1 cellular context compared by ENCODE assay signal in the genomic region with DNA sequence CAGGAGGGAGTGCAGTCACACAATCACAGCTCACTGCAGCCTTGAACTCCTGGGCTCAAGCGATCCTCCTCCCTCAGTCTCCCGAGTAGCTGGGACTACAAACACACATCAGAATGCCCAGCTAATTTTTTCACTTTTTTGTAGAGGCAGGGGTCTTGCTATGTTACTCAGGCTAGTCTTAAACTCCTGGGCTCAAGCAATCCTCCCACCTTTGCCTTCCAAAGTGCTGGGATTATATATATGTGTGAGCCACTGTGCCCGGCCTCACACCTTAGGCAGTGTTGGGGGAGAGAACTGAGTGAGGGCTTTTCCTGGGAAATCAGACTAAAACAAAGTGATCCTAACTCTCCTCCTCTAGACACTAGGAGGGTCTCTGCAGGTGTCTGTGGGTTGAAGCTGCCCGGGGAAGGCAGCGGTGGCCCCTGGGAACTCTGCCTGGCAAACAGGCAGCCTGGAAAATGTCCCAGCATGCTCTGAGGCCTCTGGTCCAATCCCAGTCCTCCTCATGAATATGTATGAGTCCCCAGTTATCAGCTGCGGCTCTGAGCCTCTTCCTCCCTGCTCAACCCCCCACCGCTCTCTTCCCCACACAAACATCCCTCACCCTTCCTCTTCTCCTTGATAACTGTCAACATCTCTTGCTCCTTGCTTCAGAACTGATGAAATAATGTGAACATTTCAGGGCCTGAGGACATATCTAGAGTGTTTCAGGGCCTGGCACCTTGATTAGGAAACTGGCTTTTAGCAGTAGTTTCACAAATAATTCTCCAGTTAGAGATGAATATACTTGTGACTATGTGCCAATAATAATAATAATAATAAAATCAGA.
TF ChIP-seq lines count a peak whose summit lies in the region.

No MANE protein-coding gene starts in this region.

TF ChIP-seq in HepG2, 621 proteins besides CTCF, POLR2A, EP300 and RAD21 (continued from another document and continues in another):
- TF ChIP-seq, protein P1, sequence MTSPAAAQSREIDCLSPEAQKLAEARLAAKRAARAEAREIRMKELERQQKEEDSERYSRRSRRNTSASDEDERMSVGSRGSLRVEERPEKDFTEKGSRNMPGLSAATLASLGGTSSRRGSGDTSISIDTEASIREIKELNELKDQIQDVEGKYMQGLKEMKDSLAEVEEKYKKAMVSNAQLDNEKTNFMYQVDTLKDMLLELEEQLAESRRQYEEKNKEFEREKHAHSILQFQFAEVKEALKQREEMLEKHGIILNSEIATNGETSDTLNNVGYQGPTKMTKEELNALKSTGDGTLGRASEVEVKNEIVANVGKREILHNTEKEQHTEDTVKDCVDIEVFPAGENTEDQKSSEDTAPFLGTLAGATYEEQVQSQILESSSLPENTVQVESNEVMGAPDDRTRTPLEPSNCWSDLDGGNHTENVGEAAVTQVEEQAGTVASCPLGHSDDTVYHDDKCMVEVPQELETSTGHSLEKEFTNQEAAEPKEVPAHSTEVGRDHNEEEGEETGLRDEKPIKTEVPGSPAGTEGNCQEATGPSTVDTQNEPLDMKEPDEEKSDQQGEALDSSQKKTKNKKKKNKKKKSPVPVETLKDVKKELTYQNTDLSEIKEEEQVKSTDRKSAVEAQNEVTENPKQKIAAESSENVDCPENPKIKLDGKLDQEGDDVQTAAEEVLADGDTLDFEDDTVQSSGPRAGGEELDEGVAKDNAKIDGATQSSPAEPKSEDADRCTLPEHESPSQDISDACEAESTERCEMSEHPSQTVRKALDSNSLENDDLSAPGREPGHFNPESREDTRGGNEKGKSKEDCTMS (CRISPR knock-in tag; conservative IDR thresholded peaks at IDR 0.05): no peak
- TF ChIP-seq BHLHE40 (IDR thresholded peaks at IDR 0.05; ENCODE audit: low read length) (no peak), YEATS4 (CRISPR knock-in tag; IDR thresholded peaks at IDR 0.05; ENCODE audit: borderline replicate concordance) (peak; percentile 50; the same call in 1 of the 2 replicates), SP140L (CRISPR knock-in tag; IDR thresholded peaks at IDR 0.05; ENCODE audit: borderline replicate concordance) (no peak), SRY (CRISPR knock-in tag; IDR thresholded peaks at IDR 0.05) (no peak), KLF16 (CRISPR knock-in tag; IDR thresholded peaks at IDR 0.05) (0 out of 4 replicates have a peak, but pooled peaks of 1 of the 2 experiments have one; percentile 47), GABPB1 (CRISPR knock-in tag; IDR thresholded peaks at IDR 0.05) (0 out of 2 replicates have a peak, but pooled peaks have one; percentile 39), SP1 (IDR thresholded peaks at IDR 0.05) (no peak), SP1 (CRISPR knock-in tag; IDR thresholded peaks at IDR 0.05) (no peak), NFRKB (IDR thresholded peaks at IDR 0.05) (no peak), ZNF644 (CRISPR knock-in tag; IDR thresholded peaks at IDR 0.05; ENCODE audit: low read depth) (no peak), GFI1 (CRISPR knock-in tag; IDR thresholded peaks at IDR 0.05; ENCODE audit: borderline replicate concordance) (0 out of 2 replicates have a peak, but pooled peaks have one; percentile 55), ZBTB21 (CRISPR knock-in tag; IDR thresholded peaks at IDR 0.05) (no peak), ZNF264 (CRISPR knock-in tag; IDR thresholded peaks at IDR 0.05) (no peak)
- TF ChIP-seq, protein P2, sequence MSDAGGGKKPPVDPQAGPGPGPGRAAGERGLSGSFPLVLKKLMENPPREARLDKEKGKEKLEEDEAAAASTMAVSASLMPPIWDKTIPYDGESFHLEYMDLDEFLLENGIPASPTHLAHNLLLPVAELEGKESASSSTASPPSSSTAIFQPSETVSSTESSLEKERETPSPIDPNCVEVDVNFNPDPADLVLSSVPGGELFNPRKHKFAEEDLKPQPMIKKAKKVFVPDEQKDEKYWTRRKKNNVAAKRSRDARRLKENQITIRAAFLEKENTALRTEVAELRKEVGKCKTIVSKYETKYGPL (CRISPR knock-in tag; IDR thresholded peaks at IDR 0.05): no peak
- TF ChIP-seq, protein P3, sequence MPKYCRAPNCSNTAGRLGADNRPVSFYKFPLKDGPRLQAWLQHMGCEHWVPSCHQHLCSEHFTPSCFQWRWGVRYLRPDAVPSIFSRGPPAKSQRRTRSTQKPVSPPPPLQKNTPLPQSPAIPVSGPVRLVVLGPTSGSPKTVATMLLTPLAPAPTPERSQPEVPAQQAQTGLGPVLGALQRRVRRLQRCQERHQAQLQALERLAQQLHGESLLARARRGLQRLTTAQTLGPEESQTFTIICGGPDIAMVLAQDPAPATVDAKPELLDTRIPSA (CRISPR knock-in tag; IDR thresholded peaks at IDR 0.05; ENCODE audit: borderline replicate concordance): no peak
- TF ChIP-seq, protein P4, sequence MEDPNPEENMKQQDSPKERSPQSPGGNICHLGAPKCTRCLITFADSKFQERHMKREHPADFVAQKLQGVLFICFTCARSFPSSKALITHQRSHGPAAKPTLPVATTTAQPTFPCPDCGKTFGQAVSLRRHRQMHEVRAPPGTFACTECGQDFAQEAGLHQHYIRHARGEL (CRISPR knock-in tag; IDR thresholded peaks at IDR 0.05): no peak
- TF ChIP-seq, protein P5, sequence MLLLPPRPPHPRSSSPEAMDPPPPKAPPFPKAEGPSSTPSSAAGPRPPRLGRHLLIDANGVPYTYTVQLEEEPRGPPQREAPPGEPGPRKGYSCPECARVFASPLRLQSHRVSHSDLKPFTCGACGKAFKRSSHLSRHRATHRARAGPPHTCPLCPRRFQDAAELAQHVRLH (CRISPR knock-in tag; IDR thresholded peaks at IDR 0.05; ENCODE audit: borderline replicate concordance, low read depth): peak; percentile 61; the same call in 1 of the 2 replicates
- TF ChIP-seq, protein P6, sequence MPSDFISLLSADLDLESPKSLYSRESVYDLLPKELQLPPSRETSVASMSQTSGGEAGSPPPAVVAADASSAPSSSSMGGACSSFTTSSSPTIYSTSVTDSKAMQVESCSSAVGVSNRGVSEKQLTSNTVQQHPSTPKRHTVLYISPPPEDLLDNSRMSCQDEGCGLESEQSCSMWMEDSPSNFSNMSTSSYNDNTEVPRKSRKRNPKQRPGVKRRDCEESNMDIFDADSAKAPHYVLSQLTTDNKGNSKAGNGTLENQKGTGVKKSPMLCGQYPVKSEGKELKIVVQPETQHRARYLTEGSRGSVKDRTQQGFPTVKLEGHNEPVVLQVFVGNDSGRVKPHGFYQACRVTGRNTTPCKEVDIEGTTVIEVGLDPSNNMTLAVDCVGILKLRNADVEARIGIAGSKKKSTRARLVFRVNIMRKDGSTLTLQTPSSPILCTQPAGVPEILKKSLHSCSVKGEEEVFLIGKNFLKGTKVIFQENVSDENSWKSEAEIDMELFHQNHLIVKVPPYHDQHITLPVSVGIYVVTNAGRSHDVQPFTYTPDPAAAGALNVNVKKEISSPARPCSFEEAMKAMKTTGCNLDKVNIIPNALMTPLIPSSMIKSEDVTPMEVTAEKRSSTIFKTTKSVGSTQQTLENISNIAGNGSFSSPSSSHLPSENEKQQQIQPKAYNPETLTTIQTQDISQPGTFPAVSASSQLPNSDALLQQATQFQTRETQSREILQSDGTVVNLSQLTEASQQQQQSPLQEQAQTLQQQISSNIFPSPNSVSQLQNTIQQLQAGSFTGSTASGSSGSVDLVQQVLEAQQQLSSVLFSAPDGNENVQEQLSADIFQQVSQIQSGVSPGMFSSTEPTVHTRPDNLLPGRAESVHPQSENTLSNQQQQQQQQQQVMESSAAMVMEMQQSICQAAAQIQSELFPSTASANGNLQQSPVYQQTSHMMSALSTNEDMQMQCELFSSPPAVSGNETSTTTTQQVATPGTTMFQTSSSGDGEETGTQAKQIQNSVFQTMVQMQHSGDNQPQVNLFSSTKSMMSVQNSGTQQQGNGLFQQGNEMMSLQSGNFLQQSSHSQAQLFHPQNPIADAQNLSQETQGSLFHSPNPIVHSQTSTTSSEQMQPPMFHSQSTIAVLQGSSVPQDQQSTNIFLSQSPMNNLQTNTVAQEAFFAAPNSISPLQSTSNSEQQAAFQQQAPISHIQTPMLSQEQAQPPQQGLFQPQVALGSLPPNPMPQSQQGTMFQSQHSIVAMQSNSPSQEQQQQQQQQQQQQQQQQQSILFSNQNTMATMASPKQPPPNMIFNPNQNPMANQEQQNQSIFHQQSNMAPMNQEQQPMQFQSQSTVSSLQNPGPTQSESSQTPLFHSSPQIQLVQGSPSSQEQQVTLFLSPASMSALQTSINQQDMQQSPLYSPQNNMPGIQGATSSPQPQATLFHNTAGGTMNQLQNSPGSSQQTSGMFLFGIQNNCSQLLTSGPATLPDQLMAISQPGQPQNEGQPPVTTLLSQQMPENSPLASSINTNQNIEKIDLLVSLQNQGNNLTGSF (CRISPR knock-in tag; IDR thresholded peaks at IDR 0.05): no peak
- TF ChIP-seq, protein P7, sequence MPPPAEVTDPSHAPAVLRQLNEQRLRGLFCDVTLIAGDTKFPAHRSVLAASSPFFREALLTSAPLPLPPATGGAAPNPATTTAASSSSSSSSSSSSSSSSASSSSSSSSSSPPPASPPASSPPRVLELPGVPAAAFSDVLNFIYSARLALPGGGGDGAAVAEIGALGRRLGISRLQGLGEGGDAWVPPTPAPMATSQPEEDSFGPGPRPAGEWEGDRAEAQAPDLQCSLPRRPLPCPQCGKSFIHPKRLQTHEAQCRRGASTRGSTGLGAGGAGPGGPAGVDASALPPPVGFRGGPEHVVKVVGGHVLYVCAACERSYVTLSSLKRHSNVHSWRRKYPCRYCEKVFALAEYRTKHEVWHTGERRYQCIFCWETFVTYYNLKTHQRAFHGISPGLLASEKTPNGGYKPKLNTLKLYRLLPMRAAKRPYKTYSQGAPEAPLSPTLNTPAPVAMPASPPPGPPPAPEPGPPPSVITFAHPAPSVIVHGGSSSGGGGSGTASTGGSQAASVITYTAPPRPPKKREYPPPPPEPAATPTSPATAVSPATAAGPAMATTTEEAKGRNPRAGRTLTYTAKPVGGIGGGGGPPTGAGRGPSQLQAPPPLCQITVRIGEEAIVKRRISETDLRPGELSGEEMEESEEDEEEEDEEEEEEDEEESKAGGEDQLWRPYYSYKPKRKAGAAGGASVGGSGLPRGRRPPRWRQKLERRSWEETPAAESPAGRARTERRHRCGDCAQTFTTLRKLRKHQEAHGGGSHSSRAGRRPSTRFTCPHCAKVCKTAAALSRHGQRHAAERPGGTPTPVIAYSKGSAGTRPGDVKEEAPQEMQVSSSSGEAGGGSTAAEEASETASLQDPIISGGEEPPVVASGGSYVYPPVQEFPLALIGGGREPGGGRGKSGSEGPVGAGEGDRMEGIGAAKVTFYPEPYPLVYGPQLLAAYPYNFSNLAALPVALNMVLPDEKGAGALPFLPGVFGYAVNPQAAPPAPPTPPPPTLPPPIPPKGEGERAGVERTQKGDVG (CRISPR knock-in tag; IDR thresholded peaks at IDR 0.05; ENCODE audit: borderline replicate concordance): no peak
- TF ChIP-seq, protein P8, sequence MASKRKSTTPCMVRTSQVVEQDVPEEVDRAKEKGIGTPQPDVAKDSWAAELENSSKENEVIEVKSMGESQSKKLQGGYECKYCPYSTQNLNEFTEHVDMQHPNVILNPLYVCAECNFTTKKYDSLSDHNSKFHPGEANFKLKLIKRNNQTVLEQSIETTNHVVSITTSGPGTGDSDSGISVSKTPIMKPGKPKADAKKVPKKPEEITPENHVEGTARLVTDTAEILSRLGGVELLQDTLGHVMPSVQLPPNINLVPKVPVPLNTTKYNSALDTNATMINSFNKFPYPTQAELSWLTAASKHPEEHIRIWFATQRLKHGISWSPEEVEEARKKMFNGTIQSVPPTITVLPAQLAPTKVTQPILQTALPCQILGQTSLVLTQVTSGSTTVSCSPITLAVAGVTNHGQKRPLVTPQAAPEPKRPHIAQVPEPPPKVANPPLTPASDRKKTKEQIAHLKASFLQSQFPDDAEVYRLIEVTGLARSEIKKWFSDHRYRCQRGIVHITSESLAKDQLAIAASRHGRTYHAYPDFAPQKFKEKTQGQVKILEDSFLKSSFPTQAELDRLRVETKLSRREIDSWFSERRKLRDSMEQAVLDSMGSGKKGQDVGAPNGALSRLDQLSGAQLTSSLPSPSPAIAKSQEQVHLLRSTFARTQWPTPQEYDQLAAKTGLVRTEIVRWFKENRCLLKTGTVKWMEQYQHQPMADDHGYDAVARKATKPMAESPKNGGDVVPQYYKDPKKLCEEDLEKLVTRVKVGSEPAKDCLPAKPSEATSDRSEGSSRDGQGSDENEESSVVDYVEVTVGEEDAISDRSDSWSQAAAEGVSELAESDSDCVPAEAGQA (IDR thresholded peaks at IDR 0.05; ENCODE audit: low read depth): no peak
- TF ChIP-seq, protein P8 (CRISPR knock-in tag; IDR thresholded peaks at IDR 0.05; ENCODE audit: borderline replicate concordance): no peak
- TF ChIP-seq, protein P9, sequence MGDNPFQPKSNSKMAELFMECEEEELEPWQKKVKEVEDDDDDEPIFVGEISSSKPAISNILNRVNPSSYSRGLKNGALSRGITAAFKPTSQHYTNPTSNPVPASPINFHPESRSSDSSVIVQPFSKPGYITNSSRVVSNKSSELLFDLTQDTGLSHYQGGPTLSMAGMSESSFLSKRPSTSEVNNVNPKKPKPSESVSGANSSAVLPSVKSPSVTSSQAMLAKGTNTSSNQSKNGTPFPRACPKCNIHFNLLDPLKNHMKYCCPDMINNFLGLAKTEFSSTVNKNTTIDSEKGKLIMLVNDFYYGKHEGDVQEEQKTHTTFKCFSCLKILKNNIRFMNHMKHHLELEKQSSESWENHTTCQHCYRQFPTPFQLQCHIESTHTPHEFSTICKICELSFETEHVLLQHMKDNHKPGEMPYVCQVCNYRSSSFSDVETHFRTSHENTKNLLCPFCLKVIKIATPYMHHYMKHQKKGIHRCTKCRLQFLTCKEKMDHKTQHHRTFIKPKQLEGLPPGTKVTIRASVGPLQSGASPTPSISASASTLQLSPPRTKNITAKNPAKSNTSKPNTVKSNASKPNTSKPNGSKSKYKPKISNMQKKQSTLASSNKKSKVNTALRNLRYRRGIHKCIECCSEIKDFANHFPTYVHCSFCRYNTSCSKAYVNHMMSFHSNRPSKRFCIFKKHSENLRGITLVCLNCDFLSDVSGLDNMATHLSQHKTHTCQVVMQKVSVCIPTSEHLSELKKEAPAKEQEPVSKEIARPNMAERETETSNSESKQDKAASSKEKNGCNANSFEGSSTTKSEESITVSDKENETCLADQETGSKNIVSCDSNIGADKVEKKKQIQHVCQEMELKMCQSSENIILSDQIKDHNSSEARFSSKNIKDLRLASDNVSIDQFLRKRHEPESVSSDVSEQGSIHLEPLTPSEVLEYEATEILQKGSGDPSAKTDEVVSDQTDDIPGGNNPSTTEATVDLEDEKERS (CRISPR knock-in tag; IDR thresholded peaks at IDR 0.05): no peak
